Comparison of ENCODE assay signal across 36 cellular contexts in the genomic region with DNA sequence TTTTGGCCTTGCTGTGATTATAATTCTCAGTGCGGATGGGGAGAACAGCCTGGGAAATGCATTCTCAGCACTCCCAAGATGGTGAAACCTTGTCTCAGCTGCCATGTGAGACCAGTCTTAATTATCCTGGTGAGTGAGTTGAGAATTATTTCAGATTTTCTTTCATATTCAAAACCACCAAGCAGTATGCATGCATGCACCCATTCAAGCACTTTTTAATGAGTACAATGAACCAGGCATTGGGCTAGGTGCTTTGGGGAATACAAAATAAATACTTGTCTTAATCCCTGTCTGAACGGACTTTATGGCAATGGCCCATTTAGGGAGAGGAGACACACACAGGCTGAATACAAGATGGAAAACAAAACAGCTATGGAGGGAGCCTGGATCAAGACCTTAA.
"Had no signal": no experiment of that assay in that cellular context is flagged by ENCODE, and none has a peak within 500 bp of the region (broad histone marks: within the 10 kb centered on the region; RNA-seq: fewer than 3 reads in every experiment).

No MANE protein-coding gene starts in this region.

- H3K4me3 Mint-ChIP-seq: activated CD4-positive, alpha-beta memory T cell treated with anti-CD3 and anti-CD28 coated beads, Interleukin-2, amount 10 ng/mL, durations not matched to agents 7 days and 5 days; activated CD4-positive, alpha-beta T cell treated with anti-CD3 and anti-CD28 coated beads for 36 hours; activated CD4-positive, alpha-beta T cell treated with anti-CD3 and anti-CD28 coated beads, Interleukin-2, amount 10 ng/mL, durations not matched to agents 7 days and 5 days; activated CD8-positive, alpha-beta memory T cell treated with anti-CD3 and anti-CD28 coated beads, Interleukin-2, amount 10 ng/mL, durations not matched to agents 7 days and 5 days; activated CD8-positive, alpha-beta T cell treated with anti-CD3 and anti-CD28 coated beads, Interleukin-2, amount 10 ng/mL, durations not matched to agents 7 days and 5 days; activated naive CD4-positive, alpha-beta T cell treated with anti-CD3 and anti-CD28 coated beads, Interleukin-2, amount 10 ng/mL, durations not matched to agents 7 days and 5 days; activated naive CD4-positive, alpha-beta T cell treated with anti-CD3 and anti-CD28 coated beads, Interleukin-2, amount 50 U/mL, for 24 hours; activated naive CD8-positive, alpha-beta T cell; activated naive CD8-positive, alpha-beta T cell treated with anti-CD3 and anti-CD28 coated beads, Interleukin-2, amount 10 ng/mL, durations not matched to agents 7 days and 5 days; activated naive CD8-positive, alpha-beta T cell treated with anti-CD3 and anti-CD28 coated beads, Interleukin-2, amount 50 U/mL, for 24 hours; activated T-cell treated with anti-CD3 and anti-CD28 coated beads, Interleukin-2, amount 50 U/mL, for 24 hours; central memory CD8-positive, alpha-beta T cell; T-helper 1 cell treated with Interleukin-12 subunit alpha and Interleukin-12 subunit beta and Interleukin-4 antibody, amounts not matched to agents 30 μg/mL and 1 μg/mL, for 36 hours; T-helper 2 cell treated with Interferon-gamma antibody and Interleukin-4, amounts not matched to agents 5 μg/mL and 100 μg/mL, for 36 hours had no signal

- H3K27me3 ChIP-seq: ascending aorta, body of pancreas, cardiac muscle cell had no signal

- H3K27ac Mint-ChIP-seq: activated CD4-positive, alpha-beta memory T cell treated with anti-CD3 and anti-CD28 coated beads, Interleukin-2, amount 10 ng/mL, durations not matched to agents 7 days and 5 days; activated CD4-positive, alpha-beta T cell treated with anti-CD3 and anti-CD28 coated beads for 36 hours; activated CD4-positive, alpha-beta T cell treated with anti-CD3 and anti-CD28 coated beads, Interleukin-2, amount 10 ng/mL, durations not matched to agents 7 days and 5 days; activated CD8-positive, alpha-beta memory T cell treated with anti-CD3 and anti-CD28 coated beads, Interleukin-2, amount 10 ng/mL, durations not matched to agents 7 days and 5 days; activated CD8-positive, alpha-beta T cell treated with anti-CD3 and anti-CD28 coated beads, Interleukin-2, amount 10 ng/mL, durations not matched to agents 7 days and 5 days; activated naive CD4-positive, alpha-beta T cell treated with anti-CD3 and anti-CD28 coated beads, Interleukin-2, amount 10 ng/mL, durations not matched to agents 7 days and 5 days; activated naive CD4-positive, alpha-beta T cell treated with anti-CD3 and anti-CD28 coated beads, Interleukin-2, amount 50 U/mL, for 24 hours; activated naive CD8-positive, alpha-beta T cell; activated naive CD8-positive, alpha-beta T cell treated with anti-CD3 and anti-CD28 coated beads, Interleukin-2, amount 10 ng/mL, durations not matched to agents 7 days and 5 days; activated naive CD8-positive, alpha-beta T cell treated with anti-CD3 and anti-CD28 coated beads, Interleukin-2, amount 50 U/mL, for 24 hours; activated T-cell treated with anti-CD3 and anti-CD28 coated beads, Interleukin-2, amount 50 U/mL, for 24 hours; activated T-helper 2 cell treated with anti-CD3 and anti-CD28 coated beads, Interferon-gamma antibody, Interleukin-2, Interleukin-4, amounts not matched to agents 10 μg/mL and 5 μg/mL and 100 μg/mL, durations not matched to agents 14 hours and 24 hours and 36 hours; T-helper 1 cell treated with Interleukin-12 subunit alpha and Interleukin-12 subunit beta and Interleukin-4 antibody, amounts not matched to agents 30 μg/mL and 1 μg/mL, for 36 hours; T-helper 2 cell treated with Interferon-gamma antibody and Interleukin-4, amounts not matched to agents 5 μg/mL and 100 μg/mL, for 36 hours had no signal

- H3K9me3 ChIP-seq: ascending aorta, body of pancreas had no signal

- DNase-seq: activated CD4-positive, alpha-beta memory T cell treated with anti-CD3 and anti-CD28 coated beads, Interleukin-2, amount 10 ng/mL, durations not matched to agents 7 days and 5 days; activated CD4-positive, alpha-beta T cell treated with anti-CD3 and anti-CD28 coated beads for 1 hour; activated CD4-positive, alpha-beta T cell treated with anti-CD3 and anti-CD28 coated beads for 36 hours; activated CD4-positive, alpha-beta T cell treated with anti-CD3 and anti-CD28 coated beads for 48 hours; activated CD4-positive, alpha-beta T cell treated with anti-CD3 and anti-CD28 coated beads, Interleukin-2, amount 10 ng/mL, durations not matched to agents 7 days and 5 days; activated CD4-positive, alpha-beta T cell treated with anti-CD3 and anti-CD28 coated beads, Interleukin-2, amount 50 U/mL, for 48 hours; activated CD4-positive, CD25-positive, alpha-beta regulatory T cell; activated CD8-positive, alpha-beta memory T cell treated with anti-CD3 and anti-CD28 coated beads for 24 hours; activated CD8-positive, alpha-beta memory T cell treated with anti-CD3 and anti-CD28 coated beads, Interleukin-2, amount 10 ng/mL, durations not matched to agents 7 days and 5 days; activated CD8-positive, alpha-beta memory T cell treated with anti-CD3 and anti-CD28 coated beads, Interleukin-2, amount 50 U/mL, for 48 hours; activated CD8-positive, alpha-beta T cell treated with anti-CD3 and anti-CD28 coated beads, Interleukin-2, amount 10 ng/mL, durations not matched to agents 7 days and 5 days; activated effector memory CD4-positive, alpha-beta T cell treated with Interleukin-2 at 50 U/mL for 16 hours; activated gamma-delta T cell; activated naive CD4-positive, alpha-beta T cell treated with anti-CD3 and anti-CD28 coated beads, Interleukin-2, amount 10 ng/mL, durations not matched to agents 7 days and 5 days; activated naive CD4-positive, alpha-beta T cell treated with Interleukin-2 at 50 U/mL for 16 hours; activated naive CD8-positive, alpha-beta T cell treated with anti-CD3 and anti-CD28 coated beads, Interleukin-2, amount 10 ng/mL, durations not matched to agents 7 days and 5 days; activated naive CD8-positive, alpha-beta T cell treated with anti-CD3 and anti-CD28 coated beads, Interleukin-2, amount 50 U/mL, for 24 hours; activated T-cell treated with anti-CD3 and anti-CD28 coated beads, Interleukin-2, amount 50 U/mL, for 24 hours; activated T-cell treated with anti-CD3 and anti-CD28 coated beads, Interleukin-2, amount 50 U/mL, for 48 hours; amygdala; body of pancreas; caudate nucleus; cerebellar nuclear complex; T-helper 1 cell; T-helper 2 cell; T-helper 9 cell had no signal

- H3K27me3 Mint-ChIP-seq: activated CD4-positive, alpha-beta memory T cell treated with anti-CD3 and anti-CD28 coated beads, Interleukin-2, amount 10 ng/mL, durations not matched to agents 7 days and 5 days; activated CD4-positive, alpha-beta T cell treated with anti-CD3 and anti-CD28 coated beads for 36 hours; activated CD4-positive, alpha-beta T cell treated with anti-CD3 and anti-CD28 coated beads, Interleukin-2, amount 10 ng/mL, durations not matched to agents 7 days and 5 days; activated CD8-positive, alpha-beta memory T cell treated with anti-CD3 and anti-CD28 coated beads, Interleukin-2, amount 10 ng/mL, durations not matched to agents 7 days and 5 days; activated naive CD4-positive, alpha-beta T cell treated with anti-CD3 and anti-CD28 coated beads, Interleukin-2, amount 50 U/mL, for 24 hours; activated naive CD8-positive, alpha-beta T cell; activated naive CD8-positive, alpha-beta T cell treated with anti-CD3 and anti-CD28 coated beads, Interleukin-2, amount 10 ng/mL, durations not matched to agents 7 days and 5 days; activated naive CD8-positive, alpha-beta T cell treated with anti-CD3 and anti-CD28 coated beads, Interleukin-2, amount 50 U/mL, for 24 hours; activated T-cell treated with anti-CD3 and anti-CD28 coated beads, Interleukin-2, amount 50 U/mL, for 24 hours; central memory CD8-positive, alpha-beta T cell had no signal

- H3K9me3 Mint-ChIP-seq: activated CD4-positive, alpha-beta memory T cell treated with anti-CD3 and anti-CD28 coated beads, Interleukin-2, amount 10 ng/mL, durations not matched to agents 7 days and 5 days; activated CD4-positive, alpha-beta T cell treated with anti-CD3 and anti-CD28 coated beads, Interleukin-2, amount 10 ng/mL, durations not matched to agents 7 days and 5 days; activated naive CD4-positive, alpha-beta T cell treated with anti-CD3 and anti-CD28 coated beads, Interleukin-2, amount 10 ng/mL, durations not matched to agents 7 days and 5 days; activated naive CD4-positive, alpha-beta T cell treated with anti-CD3 and anti-CD28 coated beads, Interleukin-2, amount 50 U/mL, for 24 hours; activated naive CD8-positive, alpha-beta T cell treated with anti-CD3 and anti-CD28 coated beads, Interleukin-2, amount 10 ng/mL, durations not matched to agents 7 days and 5 days; activated naive CD8-positive, alpha-beta T cell treated with anti-CD3 and anti-CD28 coated beads, Interleukin-2, amount 50 U/mL, for 24 hours; activated T-cell treated with anti-CD3 and anti-CD28 coated beads, Interleukin-2, amount 50 U/mL, for 24 hours; activated T-helper 2 cell treated with anti-CD3 and anti-CD28 coated beads, Interferon-gamma antibody, Interleukin-2, Interleukin-4, amounts not matched to agents 10 μg/mL and 5 μg/mL and 100 μg/mL, durations not matched to agents 14 hours and 24 hours and 36 hours; central memory CD8-positive, alpha-beta T cell; T-helper 1 cell treated with Interleukin-12 subunit alpha and Interleukin-12 subunit beta and Interleukin-4 antibody, amounts not matched to agents 30 μg/mL and 1 μg/mL, for 36 hours; T-helper 2 cell treated with Interferon-gamma antibody and Interleukin-4, amounts not matched to agents 5 μg/mL and 100 μg/mL, for 36 hours had no signal

- H3K4me1 ChIP-seq: ascending aorta, body of pancreas had no signal

- H3K4me1 Mint-ChIP-seq: activated CD4-positive, alpha-beta memory T cell treated with anti-CD3 and anti-CD28 coated beads, Interleukin-2, amount 10 ng/mL, durations not matched to agents 7 days and 5 days; activated CD4-positive, alpha-beta T cell treated with anti-CD3 and anti-CD28 coated beads, Interleukin-2, amount 10 ng/mL, durations not matched to agents 7 days and 5 days; activated CD8-positive, alpha-beta memory T cell treated with anti-CD3 and anti-CD28 coated beads, Interleukin-2, amount 10 ng/mL, durations not matched to agents 7 days and 5 days; activated naive CD4-positive, alpha-beta T cell treated with anti-CD3 and anti-CD28 coated beads, Interleukin-2, amount 10 ng/mL, durations not matched to agents 7 days and 5 days; activated naive CD4-positive, alpha-beta T cell treated with anti-CD3 and anti-CD28 coated beads, Interleukin-2, amount 50 U/mL, for 24 hours; activated naive CD8-positive, alpha-beta T cell treated with anti-CD3 and anti-CD28 coated beads, Interleukin-2, amount 10 ng/mL, durations not matched to agents 7 days and 5 days; central memory CD8-positive, alpha-beta T cell had no signal

- H3K36me3 ChIP-seq: cardiac muscle cell had no signal

- ATAC-seq: activated CD4-positive, alpha-beta T cell treated with anti-CD3 and anti-CD28 coated beads for 36 hours; activated CD4-positive, CD25-positive, alpha-beta regulatory T cell treated with anti-CD3 and anti-CD28 coated beads, Interleukin-2, amount 50 U/mL, for 24 hours; activated CD8-positive, alpha-beta memory T cell treated with anti-CD3 and anti-CD28 coated beads, Interleukin-2, amount 10 ng/mL, durations not matched to agents 7 days and 5 days; activated CD8-positive, alpha-beta T cell treated with anti-CD3 and anti-CD28 coated beads, Interleukin-2, amount 10 ng/mL, durations not matched to agents 7 days and 5 days; activated naive CD8-positive, alpha-beta T cell treated with anti-CD3 and anti-CD28 coated beads, Interleukin-2, amount 50 U/mL, for 24 hours; body of pancreas had no signal

- H3K4me3 ChIP-seq: ascending aorta, body of pancreas, cardiac muscle cell had no signal

- H3K27ac ChIP-seq: ascending aorta, body of pancreas, cardiac muscle cell, VCaP had no signal
